In the genomic region with DNA sequence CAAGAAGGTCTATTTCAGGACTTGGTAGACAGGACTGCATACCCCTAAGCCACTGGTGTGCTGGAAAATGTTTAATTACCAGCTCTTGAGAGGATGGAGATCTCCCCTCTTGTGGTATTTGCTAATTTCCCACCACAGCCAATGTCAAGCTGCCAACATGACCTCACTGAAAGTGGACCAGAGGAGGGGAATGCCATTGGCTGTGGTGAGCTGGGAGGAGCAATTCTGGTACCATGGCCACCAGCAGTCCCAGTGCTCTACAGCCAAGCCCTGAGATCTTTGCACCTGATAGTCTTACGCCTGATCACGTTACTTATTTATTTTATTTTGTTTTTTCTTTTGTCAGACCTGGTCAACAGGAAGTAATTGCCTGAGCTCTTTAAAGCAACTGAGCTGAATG, we compare ENCODE assay signal across 18 cellular contexts.
DNase-seq lines count a peak whose midpoint lies in the region; ATAC-seq, FAIRE-seq and TF ChIP-seq lines count a peak whose summit lies in the region.
"Had no signal": no experiment of that assay in that cellular context is flagged by ENCODE, and none has a peak within 500 bp of the region (broad histone marks: within the 10 kb centered on the region; RNA-seq: fewer than 3 reads in every experiment).

No MANE protein-coding gene starts in this region.

- no peaks in the 10 kb centered on the region for H3K9me1 ChIP-seq in K562 (ENCODE audit: control insufficient read depth, insufficient read depth, low read length)

- H3K4me1 ChIP-seq in K562 (replicated peaks in 1 of 2; ENCODE audit: control insufficient read depth in 2 of 2, insufficient read depth in 2 of 2, low read length in 2 of 2) (no peaks in the 10 kb centered on the region), A673 (ENCODE audit: insufficient read depth, low read length, poor library complexity, severe bottlenecking) (no peaks in the 10 kb centered on the region)
- H3K4me1 ChIP-seq: BE2C had no signal

- no peaks in the 10 kb centered on the region; the same call in 1 of the 2 replicates for H4K20me1 ChIP-seq in K562 (replicated peaks; ENCODE audit: control insufficient read depth, insufficient read depth, low read length)

- intact Hi-C loops in natural killer cell (cut with micrococcal nuclease) (loop anchor here (2.0 kb wide), 2 partner anchors 51 to 83 kb away; a partner anchor contains a TSS), K562 (cut with micrococcal nuclease) (no loop called here), head of caudate nucleus (cut with DNase I) (no loop called here), A673 (cut with micrococcal nuclease; ENCODE audit: unreplicated experiment) (no loop called here)

- H3K9me3 Mint-ChIP-seq in natural killer cell, result no peaks in the 10 kb centered on the region
- H3K9me3 Mint-ChIP-seq in natural killer cell treated with Interleukin-12 subunit alpha and Interleukin-12 subunit beta and Interleukin-15 and Interleukin-18, amount 100 ng/mL, for 72 hours, result peaks cover 5% of the 10 kb centered on the region
- H3K9me3 Mint-ChIP-seq: CD8-positive, alpha-beta memory T cell; GM23338 had no signal

- no peak overlapping the region for H2AFZ ChIP-seq in K562 (ENCODE audit: low read depth, low read length)
- H2AFZ ChIP-seq: GM23338 had no signal

- no peaks in the 10 kb centered on the region for H3K79me2 ChIP-seq in K562 (ENCODE audit: control insufficient read depth, insufficient read depth, low read length)

- DNase-seq in natural killer cell, result no peak
- no peak for DNase-seq in natural killer cell treated with Interleukin-12 subunit alpha and Interleukin-12 subunit beta and Interleukin-15 and Interleukin-18, amount 100 ng/mL, for 72 hours (ENCODE audit: low spot score)
- no peak for DNase-seq in K562 (ENCODE audit: extremely low read depth in 1 of 4, low spot score in 3 of 4)
- DNase-seq in myocyte (ENCODE audit: low read depth), result peak; percentile 56
- DNase-seq in head of caudate nucleus, result no peak
- DNase-seq in A673 (ENCODE audit: low spot score), result no peak
- DNase-seq: ACHN; BE2C; C1 segment of cervical spinal cord; CD4-positive, CD25-positive, alpha-beta regulatory T cell; CD8-positive, alpha-beta memory T cell; COR-L47; DMS 273 treated with DMSO at 0.1 percent for 48 hours; DMS79; GDM1; HCEC 1CT had no signal

- H3K27me3 ChIP-seq in K562 (ENCODE audit: control insufficient read depth in 2 of 2, insufficient read depth in 2 of 2, low read length in 2 of 2), result no peaks in the 10 kb centered on the region
- no peaks in the 10 kb centered on the region for H3K27me3 ChIP-seq in A673 (replicated peaks; ENCODE audit: insufficient read depth, low read depth, low read length, poor library complexity)
- H3K27me3 ChIP-seq: BE2C had no signal

- H3K27ac ChIP-seq in K562 (ENCODE audit: extremely low read depth, low read depth, low read length) (no peak overlapping the region), A673 (ENCODE audit: low read depth, low read length, poor library complexity, severe bottlenecking) (no peak overlapping the region)

- CTCF ChIA-PET in K562 (lab: Yijun Ruan, JAX; ENCODE audit: low intra/inter-chr PET ratio), result no interaction called here
- CTCF ChIA-PET in A673 (lab: Charles Lee), result no interaction called here

- TF ChIP-seq CTCF in natural killer cell (IDR thresholded peaks at IDR 0.05) (no peak), K562 (IDR thresholded peaks at IDR 0.05 in 2 of 3, conservative IDR thresholded peaks at IDR 0.05 in 1 of 3; ENCODE audit: insufficient read depth in 2 of 3, low read depth in 1 of 3, low read length in 3 of 3) (no peak), A673 (conservative IDR thresholded peaks at IDR 0.05; ENCODE audit: low read depth, low read length) (no peak)

- BruUV-seq in K562 (replicated peaks; lab: Mats Ljungman, UMichigan) (no TSS peak), A673 (replicated peaks; lab: Mats Ljungman, UMichigan) (no TSS peak)

- H3K4me3 ChIP-seq in K562, result no peak overlapping the region
- H3K4me3 ChIP-seq in A673 (ENCODE audit: low read depth, low read length, poor library complexity, severe bottlenecking), result no peak overlapping the region
- H3K4me3 ChIP-seq: GM23338 had no signal

- POLR2A ChIA-PET in K562 (lab: Yijun Ruan, JAX), result interaction anchor here (0.7 kb wide), 1 partner anchor 10 kb away, joined by 3 read pairs; no protein-coding TSS in a partner anchor
- POLR2A ChIA-PET in A673 (lab: Charles Lee; ENCODE audit: low non-redundant PET), result no interaction called here

- 17% methylated on average over 2 of the region's 2 CpGs for WGBS in K562 (ENCODE audit: insufficient coverage, low coverage, missing lambda C conversion rate)

- no peak for TF ChIP-seq RAD21 in K562 (CRISPR knock-in tag; conservative IDR thresholded peaks at IDR 0.05 in 1 of 2, IDR thresholded peaks at IDR 0.05 in 1 of 2)

- H3K27me3 Mint-ChIP-seq in natural killer cell (ENCODE audit: low read depth in 2 of 2), result peaks cover 0 to 3% of the 10 kb centered on the region in 2 donors
- H3K27me3 Mint-ChIP-seq in natural killer cell treated with Interleukin-12 subunit alpha and Interleukin-12 subunit beta and Interleukin-15 and Interleukin-18, amount 100 ng/mL, for 72 hours, result no peaks in the 10 kb centered on the region
- H3K27me3 Mint-ChIP-seq: CD8-positive, alpha-beta memory T cell had no signal

- in situ Hi-C loops in K562 (cut with MboI), result no loop called here

- ATAC-seq in natural killer cell, result no peak
- no peak for ATAC-seq in natural killer cell treated with Interleukin-12 subunit alpha and Interleukin-12 subunit beta and Interleukin-15 and Interleukin-18, amount 100 ng/mL, for 72 hours
- ATAC-seq in K562, result 0 out of 3 replicates have a peak, but pooled peaks have one; percentile 23
- ATAC-seq: GM23338 had no signal

- H3K9ac ChIP-seq in K562 (ENCODE audit: insufficient read depth in 1 of 2, low read depth in 2 of 2, low read length in 2 of 2), result no peak overlapping the region

- peak overlapping the region; percentile 29 for H3K4me3 Mint-ChIP-seq in natural killer cell
- no peak overlapping the region for H3K4me3 Mint-ChIP-seq in natural killer cell treated with Interleukin-12 subunit alpha and Interleukin-12 subunit beta and Interleukin-15 and Interleukin-18, amount 100 ng/mL, for 72 hours
- H3K4me3 Mint-ChIP-seq: CD4-positive, CD25-positive, alpha-beta regulatory T cell; GM23338 had no signal

- H3K9me3 ChIP-seq in K562 (replicated peaks; ENCODE audit: control insufficient read depth, insufficient read depth, low read depth, low read length) (no peaks in the 10 kb centered on the region), A673 (ENCODE audit: low read depth, low read length, poor library complexity, severe bottlenecking) (no peaks in the 10 kb centered on the region)
- H3K9me3 ChIP-seq: BE2C had no signal

- peak overlapping the region in 1 of 2 donors; percentile 91 for H3K27ac Mint-ChIP-seq in natural killer cell
- H3K27ac Mint-ChIP-seq in natural killer cell treated with Interleukin-12 subunit alpha and Interleukin-12 subunit beta and Interleukin-15 and Interleukin-18, amount 100 ng/mL, for 72 hours, result peak overlapping the region in 1 of 2 donors; percentile 80
- H3K27ac Mint-ChIP-seq: GM23338 had no signal

- FAIRE-seq in K562 (lab: Jason Lieb, UNC), result no peak
- FAIRE-seq: H54 had no signal

- no peak for TF ChIP-seq POLR2A in K562 (conservative IDR thresholded peaks at IDR 0.05)

- no peaks in the 10 kb centered on the region for H3K36me3 Mint-ChIP-seq in natural killer cell
- H3K36me3 Mint-ChIP-seq in natural killer cell treated with Interleukin-12 subunit alpha and Interleukin-12 subunit beta and Interleukin-15 and Interleukin-18, amount 100 ng/mL, for 72 hours, result peaks cover 2% of the 10 kb centered on the region
- H3K36me3 Mint-ChIP-seq: CD8-positive, alpha-beta memory T cell had no signal

- peaks cover 42 to 55% of the 10 kb centered on the region in 2 donors for H3K4me1 Mint-ChIP-seq in natural killer cell
- peaks cover 40 to 54% of the 10 kb centered on the region in 2 donors for H3K4me1 Mint-ChIP-seq in natural killer cell treated with Interleukin-12 subunit alpha and Interleukin-12 subunit beta and Interleukin-15 and Interleukin-18, amount 100 ng/mL, for 72 hours (ENCODE audit: low read depth in 2 of 2)
- H3K4me1 Mint-ChIP-seq: GM23338 had no signal

- H3K4me2 ChIP-seq in K562 (ENCODE audit: insufficient read depth, low read length), result no peak overlapping the region
- H3K4me2 ChIP-seq: GM23338 had no signal

- no peak for TF ChIP-seq EP300 in K562 (IDR thresholded peaks at IDR 0.05; ENCODE audit: low read length)

- H3K36me3 ChIP-seq in K562 (ENCODE audit: control insufficient read depth, insufficient read depth, low read length) (no peaks in the 10 kb centered on the region), A673 (ENCODE audit: insufficient read depth, low read length, poor library complexity, severe bottlenecking) (no peaks in the 10 kb centered on the region)
- H3K36me3 ChIP-seq: BE2C had no signal
